ENCODE assay signal across 1 cellular context in genomic region chr9:125190371-125190801, GRCh38.
TF ChIP-seq lines count a peak whose summit lies in the region.

No MANE protein-coding gene starts in this region.

TF ChIP-seq in IMR-90, 13 proteins besides CTCF, POLR2A, EP300 and RAD21:
- no peak for TF ChIP-seq MAFK (IDR thresholded peaks at IDR 0.05; ENCODE audit: low read depth, low read length)
- no peak for TF ChIP-seq MXI1 (IDR thresholded peaks at IDR 0.05; ENCODE audit: borderline replicate concordance, low read depth, low read length)
- no peak for TF ChIP-seq RCOR1 (IDR thresholded peaks at IDR 0.05; ENCODE audit: insufficient replicate concordance, low read length)
- no peak for TF ChIP-seq FOS (IDR thresholded peaks at IDR 0.05; ENCODE audit: low read depth, low read length)
- no peak for TF ChIP-seq RFX5 (IDR thresholded peaks at IDR 0.05; ENCODE audit: low read depth, low read length)
- TF ChIP-seq BHLHE40 (IDR thresholded peaks at IDR 0.05; ENCODE audit: low read depth, low read length) = no peak
- no peak for TF ChIP-seq USF2 (IDR thresholded peaks at IDR 0.05; ENCODE audit: low read depth, low read length)
- TF ChIP-seq, protein P1, sequence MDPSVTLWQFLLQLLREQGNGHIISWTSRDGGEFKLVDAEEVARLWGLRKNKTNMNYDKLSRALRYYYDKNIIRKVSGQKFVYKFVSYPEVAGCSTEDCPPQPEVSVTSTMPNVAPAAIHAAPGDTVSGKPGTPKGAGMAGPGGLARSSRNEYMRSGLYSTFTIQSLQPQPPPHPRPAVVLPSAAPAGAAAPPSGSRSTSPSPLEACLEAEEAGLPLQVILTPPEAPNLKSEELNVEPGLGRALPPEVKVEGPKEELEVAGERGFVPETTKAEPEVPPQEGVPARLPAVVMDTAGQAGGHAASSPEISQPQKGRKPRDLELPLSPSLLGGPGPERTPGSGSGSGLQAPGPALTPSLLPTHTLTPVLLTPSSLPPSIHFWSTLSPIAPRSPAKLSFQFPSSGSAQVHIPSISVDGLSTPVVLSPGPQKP (IDR thresholded peaks at IDR 0.05; ENCODE audit: borderline replicate concordance, low read depth, low read length) = no peak
- no peak for TF ChIP-seq CHD1 (IDR thresholded peaks at IDR 0.05; ENCODE audit: low read depth, low read length)
- no peak for TF ChIP-seq NFE2L2 (IDR thresholded peaks at IDR 0.05; ENCODE audit: low read depth, low read length)
- no peak for TF ChIP-seq CEBPB (IDR thresholded peaks at IDR 0.05; ENCODE audit: low read depth, low read length)
- no peak for TF ChIP-seq SMC3 (IDR thresholded peaks at IDR 0.05; ENCODE audit: low read depth, low read length)
- no peak for TF ChIP-seq MAZ (IDR thresholded peaks at IDR 0.05; ENCODE audit: borderline replicate concordance, low read depth, low read length)
